8 cellular contexts compared by ENCODE assay signal in genomic region chr16:89507834-89508590, GRCh38. TPM values are rescaled to one million over a fixed set of nuclear protein-coding genes. Genes with fewer than 3 reads are reported as not detected.
DNase-seq lines count a peak whose midpoint lies in the region; ATAC-seq, FAIRE-seq and TF ChIP-seq lines count a peak whose summit lies in the region.

Gene SPG7 (plus strand): TSS chr16:89508403. CDS start chr16:89508418, 15 bp downstream.

- intact Hi-C loops in spleen (cut with DNase I; ENCODE audit: low total_unique reads) = no loop called here

- POLR2A ChIA-PET in WTC11 (lab: Charles Lee) = interaction anchor here (0.5 to 1.0 kb wide), 2 partner anchors 174 to 261 kb away, joined by 3 to 6 read pairs; no protein-coding TSS in a partner anchor

- H3K27me3 Mint-ChIP-seq in WTC11 (ENCODE audit: low read depth) = peaks cover 7% of the 10 kb centered on the region; the same call in 1 of the 2 replicates

- in situ Hi-C loops in ACHN (cut with HindIII; ENCODE audit: low pct_ligation_motif_present, low pct_unique_long_range_greater_than_20kb, low sequenced_read_pairs) = no loop called here

- peak; percentile 23 to 82 (median 43) for TF ChIP-seq POLR2A in spleen (IDR thresholded peaks at IDR 0.05)

- TF ChIP-seq CTCF in WTC11 (IDR thresholded peaks at IDR 0.05) (no peak), bronchial epithelial cell (IDR thresholded peaks at IDR 0.05; ENCODE audit: insufficient read depth, low read length, severe bottlenecking) (no peak), spleen (IDR thresholded peaks at IDR 0.05 in 8 of 11, conservative IDR thresholded peaks at IDR 0.05 in 3 of 11) (peak in 1 of 11 experiments; percentile 11)

- WGBS in spleen, 5 donors = 0 to 1% (median 0%) methylated on average over 26 to 90 of the region's 90 CpGs

- DNase-seq in ACHN (peak; percentile 89), NCI-H226 (peak; percentile 74), WTC11 (ENCODE audit: low spot score) (peak; percentile 83), bronchial epithelial cell (ENCODE audit: low read depth) (peak; percentile 70), inferior parietal cortex (ENCODE audit: extremely low spot score) (peak; percentile 83), spleen (peak; percentile 96)

- H3K27ac ChIP-seq in spleen = peak within 1 kb of the TSS; percentile 92 to 97 (median 94)

- H3K9me3 ChIP-seq in spleen = no peaks in the 10 kb centered on the region

- H3K36me3 ChIP-seq in bronchial epithelial cell (ENCODE audit: control insufficient read depth, insufficient read depth, low read length) (peaks cover 9% of the 10 kb centered on the region), spleen (peaks cover 3 to 29% (median 24%) of the 10 kb centered on the region in 6 donors)

- ATAC-seq in GM18861 (IDR thresholded peaks at IDR 0.05; ENCODE audit: unreplicated experiment) = peak; percentile 54
- peak; percentile 57 for ATAC-seq in HG03066 (IDR thresholded peaks at IDR 0.05; ENCODE audit: low read depth, unreplicated experiment)
- peak; percentile 81 for ATAC-seq in WTC11

- CTCF ChIA-PET in WTC11 (lab: Charles Lee) = interaction anchor here (0.6 to 2.2 kb wide), 9 partner anchors 49 to 771 kb away, joined by 3 to 15 read pairs (median 4); partner anchors contain the start of gene ZNF778

- H3K4me1 Mint-ChIP-seq in WTC11 = peaks cover 4% of the 10 kb centered on the region; the same call in 1 of the 2 replicates

- H3K27ac Mint-ChIP-seq in WTC11 = peak within 1 kb of the TSS; percentile 68

- H3K36me3 Mint-ChIP-seq in WTC11 = peaks cover 17% of the 10 kb centered on the region

- H3K4me3 Mint-ChIP-seq in WTC11 = peak within 1 kb of the TSS; percentile 88

- peaks cover 23 to 63% (median 49%) of the 10 kb centered on the region in 6 donors for H3K4me1 ChIP-seq in spleen

- H3K27me3 ChIP-seq in bronchial epithelial cell (ENCODE audit: control insufficient read depth, insufficient read depth, low read length) (no peaks in the 10 kb centered on the region), spleen (replicated peaks in 1 of 7) (no peaks in the 10 kb centered on the region)

- no peak for FAIRE-seq in bronchial epithelial cell (lab: Jason Lieb, UNC)

- 0 out of 2 replicates have a peak, but pooled peaks cover 3% of the 10 kb centered on the region for H3K9me3 Mint-ChIP-seq in WTC11

- H3K4me3 ChIP-seq in bronchial epithelial cell (ENCODE audit: low read depth, low read length) = peak within 1 kb of the TSS; percentile 84
- H3K4me3 ChIP-seq in spleen = peak within 1 kb of the TSS; percentile 70 to 99 (median 94)

TF ChIP-seq in WTC11, 78 proteins besides CTCF, POLR2A, EP300 and RAD21 (continues in another document):
- TF ChIP-seq NR2C2 (CRISPR knock-in tag; IDR thresholded peaks at IDR 0.05) (no peak), ATF1 (CRISPR knock-in tag; IDR thresholded peaks at IDR 0.05) (peak; percentile 19; the same call in 1 of the 2 replicates), CREB1 (CRISPR knock-in tag; IDR thresholded peaks at IDR 0.05) (peak; percentile 29; the same call in 1 of the 2 replicates), AR (CRISPR knock-in tag; IDR thresholded peaks at IDR 0.05) (no peak), TP53 (CRISPR knock-in tag; IDR thresholded peaks at IDR 0.05) (peak; percentile 86; the same call in 1 of the 2 replicates), ETV6 (CRISPR knock-in tag; IDR thresholded peaks at IDR 0.05) (peak; percentile 89), NFATC4 (CRISPR knock-in tag; IDR thresholded peaks at IDR 0.05) (no peak), PRDM15 (CRISPR knock-in tag; IDR thresholded peaks at IDR 0.05) (peak; percentile 25; the same call in 1 of the 2 replicates), FOXK1 (CRISPR knock-in tag; IDR thresholded peaks at IDR 0.05) (peak; percentile 67), GABPB1 (CRISPR knock-in tag; IDR thresholded peaks at IDR 0.05) (peak; percentile 40; the same call in 1 of the 2 replicates), TEAD1 (CRISPR knock-in tag; IDR thresholded peaks at IDR 0.05) (0 out of 2 replicates have a peak, but pooled peaks have one; percentile 14), ZNF138 (CRISPR knock-in tag; conservative IDR thresholded peaks at IDR 0.05) (peak; percentile 86; the same call in 1 of the 2 replicates), JAZF1 (CRISPR knock-in tag; IDR thresholded peaks at IDR 0.05) (no peak), ZNF532 (CRISPR knock-in tag; IDR thresholded peaks at IDR 0.05; ENCODE audit: borderline replicate concordance) (no peak), ZNF317 (CRISPR knock-in tag; IDR thresholded peaks at IDR 0.05; ENCODE audit: borderline replicate concordance, low read depth) (no peak; the same call in 1 of the 2 replicates)

RNA-seq across cellular contexts. Expression of gene SPG7, which starts in this region (rescaled TPM):
- 132 to 141 TPM (median 133 TPM) in 3 replicates for total RNA-seq in WTC11 (2021)
- 63.1 and 73.2 TPM in 2 replicates for total RNA-seq in bronchial epithelial cell
- total RNA-seq in spleen = 100 to 1,000 TPM in 6 of 7 donors, 10 to 100 TPM in 1; 90.4 to 260 (median 153) TPM
- 100 to 1,000 TPM in 2 of 3 donors, 10 to 100 TPM in 1; 64.5 to 189 (median 135) TPM for polyA plus RNA-seq in spleen

Comparison
In these comparisons a context has a peak if more than half of its experiments do, and no peak if none do; other contexts are left out.
1. Peak in every context shown above with its lines: DNase-seq, ATAC-seq, H3K4me3 ChIP-seq and H3K27ac ChIP-seq.